ENCODE assay signal across 8 cellular contexts in genomic region chr13:113493315-113493951, GRCh38. TPM values are rescaled to one million over a fixed set of nuclear protein-coding genes. Genes with fewer than 3 reads are reported as not detected.
DNase-seq lines count a peak whose midpoint lies in the region; ATAC-seq, FAIRE-seq and TF ChIP-seq lines count a peak whose summit lies in the region.

No MANE protein-coding gene starts in this region.

- DNase-seq in CD1c-positive myeloid dendritic cell (ENCODE audit: extremely low spot score): peak; percentile 74
- peak; percentile 30 for DNase-seq in NCI-H510A (lab: John Stamatoyannopoulos, UW)
- peak; percentile 89 for DNase-seq in astrocyte of the cerebellum (ENCODE audit: low read depth)
- peak; percentile 90 for DNase-seq in HepG2 (ENCODE audit: low spot score)
- DNase-seq in SKM-1 treated with dmso at 0.1 percent for 144 hours (lab: John Stamatoyannopoulos, UW; ENCODE audit: unreplicated experiment): no peak
- DNase-seq in NCI-H524 (lab: John Stamatoyannopoulos, UW): no peak

- H3K4me3 ChIP-seq in astrocyte of the cerebellum (ENCODE audit: low read depth, low read length) (peak overlapping the region; percentile 24), HepG2 (replicated peaks in 1 of 3; ENCODE audit: insufficient read depth in 1 of 3, low read depth in 2 of 3, low read length in 3 of 3) (peak overlapping the region; percentile 15 to 53 (median 36); a peak in 5 of 6 replicates)

- H3K9me3 ChIP-seq in HepG2 (ENCODE audit: low read length): no peaks in the 10 kb centered on the region

- no peak overlapping the region for H2AFZ ChIP-seq in HepG2 (ENCODE audit: low read length)

- H3K79me2 ChIP-seq in HepG2 (ENCODE audit: insufficient read depth, low read length): peaks cover 64% of the 10 kb centered on the region

- no peaks in the 10 kb centered on the region for H3K27me3 ChIP-seq in HepG2 (ENCODE audit: control insufficient read depth in 1 of 2, insufficient read depth in 2 of 2, low read length in 2 of 2)

- in situ Hi-C loops in astrocyte of the cerebellum (cut with HindIII; ENCODE audit: low sequenced_read_pairs): no loop called here
- in situ Hi-C loops in HepG2 (cut with HindIII; ENCODE audit: extremely low pct_ligation_motif_present, low pct_unique_long_range_greater_than_20kb): no loop called here

- TF ChIP-seq CTCF in astrocyte of the cerebellum (IDR thresholded peaks at IDR 0.05; ENCODE audit: low read depth, low read length, missing control alignments) (no peak), HepG2 (CRISPR knock-in tag; IDR thresholded peaks at IDR 0.05) (no peak)

- peaks cover 8 to 37% of the 10 kb centered on the region in 2 experiments; a peak in 4 of 5 replicates for H3K36me3 ChIP-seq in HepG2 (replicated peaks in 1 of 2; ENCODE audit: control insufficient read depth in 1 of 2, insufficient read depth in 2 of 2, low read length in 2 of 2)

- 0 out of 4 replicates have a peak, but pooled peaks of 1 of the 2 experiments have one; percentile 56 for TF ChIP-seq POLR2A in HepG2 (IDR thresholded peaks at IDR 0.05; ENCODE audit: insufficient read depth in 1 of 2, low read depth in 2 of 2, low read length in 2 of 2)

- TF ChIP-seq EP300 in HepG2 (IDR thresholded peaks at IDR 0.05; ENCODE audit: low read depth in 2 of 2, low read length in 2 of 2) (peak in 1 of 2 experiments; percentile 52; a peak in 1 of 4 replicates), HepG2 (CRISPR knock-in tag; IDR thresholded peaks at IDR 0.05; ENCODE audit: borderline replicate concordance) (no peak)

- TSS peak; percentile 41 for BruUV-seq in HepG2 (replicated peaks; lab: Mats Ljungman, UMichigan)

- no peak for TF ChIP-seq RAD21 in HepG2 (CRISPR knock-in tag; IDR thresholded peaks at IDR 0.05)

- peaks cover 68% of the 10 kb centered on the region for H3K4me1 ChIP-seq in HepG2 (ENCODE audit: insufficient read depth, low read length)

- H3K4me2 ChIP-seq in HepG2 (ENCODE audit: low read depth, low read length): peak overlapping the region; percentile 97

- H3K9ac ChIP-seq in HepG2 (ENCODE audit: insufficient read depth, low read depth, low read length): peak overlapping the region; percentile 60

- H4K20me1 ChIP-seq in HepG2 (ENCODE audit: insufficient read depth, low read length): peaks cover 24% of the 10 kb centered on the region

- peak; percentile 68 for FAIRE-seq in HepG2 (lab: Jason Lieb, UNC)

- CTCF ChIA-PET in HepG2 (lab: Yijun Ruan, JAX; ENCODE audit: low intra/inter-chr PET ratio, low total read pairs): no interaction called here

- H3K27ac ChIP-seq in HepG2 (ENCODE audit: extremely low read length, insufficient read depth, low read length): peak overlapping the region; percentile 76

- peak; percentile 28 for ATAC-seq in GM19351 (IDR thresholded peaks at IDR 0.05; ENCODE audit: unreplicated experiment)
- peak; percentile 13; the same call in 2 of the 3 replicates for ATAC-seq in HepG2
- no peak for ATAC-seq in HG03442 (IDR thresholded peaks at IDR 0.05; ENCODE audit: unreplicated experiment)

- POLR2A ChIA-PET in HepG2 (lab: Yijun Ruan, JAX): interaction anchor here (1.3 to 1.5 kb wide), 2 partner anchors 12 to 43 kb away, joined by 4 read pairs; no protein-coding TSS in a partner anchor

- 2% methylated on average over 5 of the region's 5 CpGs for WGBS in HepG2 (ENCODE audit: low lambda C conversion rate)

- intact Hi-C loops in HepG2 (cut with micrococcal nuclease; ENCODE audit: unreplicated experiment): loop anchor here (5.0 kb wide), 1 partner anchor 69 kb away; no protein-coding TSS in a partner anchor

TF ChIP-seq in HepG2, 621 proteins besides CTCF, POLR2A, EP300 and RAD21 (continues in another document):
- no peak for TF ChIP-seq ZNF460 (CRISPR knock-in tag; IDR thresholded peaks at IDR 0.05; ENCODE audit: borderline replicate concordance)
- no peak for TF ChIP-seq SAFB2 (CRISPR knock-in tag; IDR thresholded peaks at IDR 0.05; ENCODE audit: borderline replicate concordance, low read depth)
- TF ChIP-seq ERF (CRISPR knock-in tag; IDR thresholded peaks at IDR 0.05): peak; percentile 46; the same call in 1 of the 2 replicates
- no peak for TF ChIP-seq TRAFD1 (CRISPR knock-in tag; IDR thresholded peaks at IDR 0.05; ENCODE audit: borderline replicate concordance)
- TF ChIP-seq MLX (CRISPR knock-in tag; IDR thresholded peaks at IDR 0.05): peak; percentile 90
- no peak for TF ChIP-seq ZBTB3 (CRISPR knock-in tag; IDR thresholded peaks at IDR 0.05; ENCODE audit: borderline replicate concordance, low read depth)
- no peak for TF ChIP-seq DPF2 (CRISPR knock-in tag; IDR thresholded peaks at IDR 0.05; ENCODE audit: borderline replicate concordance, low read depth)
- TF ChIP-seq STAG1 (CRISPR knock-in tag; IDR thresholded peaks at IDR 0.05): no peak
- TF ChIP-seq ATF3 (CRISPR knock-in tag; IDR thresholded peaks at IDR 0.05): peak; percentile 90

RNA-seq across cellular contexts. Expression of gene DCUN1D2, which starts 2.9 kb away (rescaled TPM):
- total RNA-seq in HepG2 (2016; rRNA removed; fragmentation: Illumina TruSeq; extraction: Trizol): 7.4 and 9.6 TPM in 2 replicates
- 12.3 and 13.3 TPM in 2 replicates for total RNA-seq in HepG2 (2016; cell fraction: cytosol; rRNA removed; fragmentation: Illumina TruSeq; extraction: Trizol; ENCODE audit: low read depth)
- total RNA-seq in HepG2 (2016; cell fraction: insoluble cytoplasmic fraction; rRNA removed; fragmentation: Illumina TruSeq; extraction: Trizol): 6.4 and 10.2 TPM in 2 replicates
- total RNA-seq in HepG2 (2016; cell fraction: membrane; rRNA removed; fragmentation: Illumina TruSeq; extraction: Trizol): 9.2 and 9.7 TPM in 2 replicates
- 16.2 and 17.5 TPM in 2 replicates for total RNA-seq in HepG2 (2016; cell fraction: nucleus; rRNA removed; fragmentation: Illumina TruSeq; extraction: Trizol)
- polyA plus RNA-seq in HepG2 (2011; rRNA removed): 9.1 and 11.9 TPM in 2 replicates
- polyA plus RNA-seq in HepG2 (2011; cell fraction: cytosol; rRNA removed): 7.6 and 8.0 TPM in 2 replicates
- 23.2 and 28.2 TPM in 2 replicates for polyA plus RNA-seq in HepG2 (2011; cell fraction: nucleus; rRNA removed)
- polyA plus RNA-seq in HepG2 (2012): 11.5 and 12.0 TPM in 2 replicates
- 2.5 and 2.6 TPM in 2 replicates for polyA plus RNA-seq in HepG2 (2016; cell fraction: cytosol; fragmentation: Illumina TruSeq; extraction: Trizol; ENCODE audit: low read depth)
- polyA plus RNA-seq in HepG2 (2016; cell fraction: insoluble cytoplasmic fraction; fragmentation: Illumina TruSeq; extraction: Trizol; ENCODE audit: low read depth): 7.2 and 9.3 TPM in 2 replicates
- polyA plus RNA-seq in HepG2 (2016; cell fraction: membrane; fragmentation: Illumina TruSeq; extraction: Trizol; ENCODE audit: low read depth): 4.7 and 5.4 TPM in 2 replicates
- 56.9 and 58.1 TPM in 2 replicates for polyA plus RNA-seq in HepG2 (2016; cell fraction: nucleus; fragmentation: Illumina TruSeq; extraction: Trizol; ENCODE audit: insufficient read depth, low read depth)
- polyA minus RNA-seq in HepG2 (2011; rRNA and poly(A)+ RNA removed; ENCODE audit: low replicate concordance): 6.2 and 8.7 TPM in 2 replicates
- 2.3 and 2.4 TPM in 2 replicates for polyA minus RNA-seq in HepG2 (2011; cell fraction: cytosol; rRNA and poly(A)+ RNA removed)
- polyA minus RNA-seq in HepG2 (2011; cell fraction: nucleus; rRNA and poly(A)+ RNA removed): 17.4 and 24.3 TPM in 2 replicates

RNA-seq across cellular contexts. Expression of gene ADPRHL1, which starts 40.1 kb away (rescaled TPM):
- total RNA-seq in HepG2 (2016; rRNA removed; fragmentation: Illumina TruSeq; extraction: Trizol): 0.34 and 0.40 TPM in 2 replicates
- 0.18 and 0.30 TPM in 2 replicates for total RNA-seq in HepG2 (2016; cell fraction: cytosol; rRNA removed; fragmentation: Illumina TruSeq; extraction: Trizol; ENCODE audit: low read depth)
- total RNA-seq in HepG2 (2016; cell fraction: insoluble cytoplasmic fraction; rRNA removed; fragmentation: Illumina TruSeq; extraction: Trizol): 0.37 and 0.50 TPM in 2 replicates
- total RNA-seq in HepG2 (2016; cell fraction: membrane; rRNA removed; fragmentation: Illumina TruSeq; extraction: Trizol): 0.62 TPM in 2 replicates
- total RNA-seq in HepG2 (2016; cell fraction: nucleus; rRNA removed; fragmentation: Illumina TruSeq; extraction: Trizol): 0.44 and 0.68 TPM in 2 replicates
- 0.34 and 0.65 TPM in 2 replicates for polyA plus RNA-seq in HepG2 (2011; rRNA removed)
- polyA plus RNA-seq in HepG2 (2011; cell fraction: cytosol; rRNA removed): 0.48 and 0.72 TPM in 2 replicates
- polyA plus RNA-seq in HepG2 (2011; cell fraction: nucleus; rRNA removed): 0.47 and 0.61 TPM in 2 replicates
- polyA plus RNA-seq in HepG2 (2012): 0.56 and 0.63 TPM in 2 replicates
- 0.46 and 0.52 TPM in 2 replicates for polyA plus RNA-seq in HepG2 (2016; cell fraction: cytosol; fragmentation: Illumina TruSeq; extraction: Trizol; ENCODE audit: low read depth)
- 0.41 and 0.65 TPM in 2 replicates for polyA plus RNA-seq in HepG2 (2016; cell fraction: insoluble cytoplasmic fraction; fragmentation: Illumina TruSeq; extraction: Trizol; ENCODE audit: low read depth)
- 0.74 and 1.2 TPM in 2 replicates for polyA plus RNA-seq in HepG2 (2016; cell fraction: membrane; fragmentation: Illumina TruSeq; extraction: Trizol; ENCODE audit: low read depth)
- polyA plus RNA-seq in HepG2 (2016; cell fraction: nucleus; fragmentation: Illumina TruSeq; extraction: Trizol; ENCODE audit: insufficient read depth, low read depth): 1.1 and 1.6 TPM in 2 replicates
- polyA minus RNA-seq in HepG2 (2011; rRNA and poly(A)+ RNA removed; ENCODE audit: low replicate concordance): 0.66 and 3.3 TPM in 2 replicates
- polyA minus RNA-seq in HepG2 (2011; cell fraction: cytosol; rRNA and poly(A)+ RNA removed): 0.30 TPM in 1 of 2 replicates, not detected in the other
- 0.64 and 0.87 TPM in 2 replicates for polyA minus RNA-seq in HepG2 (2011; cell fraction: nucleus; rRNA and poly(A)+ RNA removed)

Comparison
In these comparisons a context has a peak if more than half of its experiments do, and no peak if none do; other contexts are left out.
1. DNase-seq: peak in CD1c-positive myeloid dendritic cell (single experiment), NCI-H510A (single experiment), astrocyte of the cerebellum (single experiment) and HepG2 (single experiment); none in SKM-1 treated with dmso at 0.1 percent for 144 hours (single experiment) and NCI-H524 (0 of 2).